In genomic region chr4:2489081-2489805, GRCh38 we compare ENCODE assay signal across 18 cellular contexts. TPM values are rescaled to one million over a fixed set of nuclear protein-coding genes. Genes with fewer than 3 reads are reported as not detected.
A peak's percentile ranks its signal among the peaks of the same experiment; 100 is the strongest.
DNase-seq lines count a peak whose midpoint lies in the region; ATAC-seq, FAIRE-seq and TF ChIP-seq lines count a peak whose summit lies in the region.
"Had no signal": no experiment of that assay in that cellular context is flagged by ENCODE, and none has a peak within 500 bp of the region (broad histone marks: within the 10 kb centered on the region; RNA-seq: fewer than 3 reads in every experiment).

No MANE protein-coding gene starts in this region.

- H3K27ac ChIP-seq in left ventricle myocardium inferior (replicated peaks) (peak overlapping the region; percentile 27), HepG2 (ENCODE audit: extremely low read length, insufficient read depth, low read length) (no peak overlapping the region)
- H3K27ac ChIP-seq: neutrophil, right atrium auricular region had no signal

- FAIRE-seq in HepG2 (lab: Jason Lieb, UNC) (no peak), RCC 7860 (lab: Jason Lieb, UNC) (no peak)
- FAIRE-seq: bronchial epithelial cell had no signal

- H3K27me3 Mint-ChIP-seq in activated naive CD8-positive, alpha-beta T cell treated with anti-CD3 and anti-CD28 coated beads for 36 hours: no peaks in the 10 kb centered on the region

- H3K4me1 Mint-ChIP-seq in activated naive CD8-positive, alpha-beta T cell treated with anti-CD3 and anti-CD28 coated beads for 36 hours: peaks cover 58% of the 10 kb centered on the region

- TF ChIP-seq CTCF in left ventricle myocardium inferior (IDR thresholded peaks at IDR 0.05; ENCODE audit: borderline replicate concordance) (no peak), HepG2 (CRISPR knock-in tag; IDR thresholded peaks at IDR 0.05) (no peak)

- no peak overlapping the region for H2AFZ ChIP-seq in HepG2 (ENCODE audit: low read length)

- TF ChIP-seq EP300 in HepG2 (IDR thresholded peaks at IDR 0.05; ENCODE audit: low read depth in 2 of 2, low read length in 2 of 2) (no peak), HepG2 (CRISPR knock-in tag; IDR thresholded peaks at IDR 0.05; ENCODE audit: borderline replicate concordance) (no peak)

- H3K79me2 ChIP-seq in HepG2 (ENCODE audit: insufficient read depth, low read length): peaks cover 80% of the 10 kb centered on the region

- POLR2A ChIA-PET in HepG2 (lab: Yijun Ruan, JAX): no interaction called here

- TF ChIP-seq RAD21 in HepG2 (CRISPR knock-in tag; IDR thresholded peaks at IDR 0.05): no peak

- DNase-seq in left ventricle myocardium inferior (no peak), Right ventricle myocardium superior (no peak), HepG2 (ENCODE audit: low spot score) (no peak), SKM-1 (lab: John Stamatoyannopoulos, UW; ENCODE audit: unreplicated experiment) (no peak), islet precursor cell (no peak), RCC 7860 (ENCODE audit: low spot score) (no peak)
- no peak for DNase-seq in activated naive CD8-positive, alpha-beta T cell treated with anti-CD3 and anti-CD28 coated beads for 36 hours
- DNase-seq: activated naive CD4-positive, alpha-beta T cell treated with Interleukin-2 at 50 U/mL for 16 hours; COR-L47; heart right ventricle; NCI-H1930; NCI-H446 treated with DMSO at 0.1 percent for 48 hours; SIG-M5 had no signal

- no peak overlapping the region for H3K4me2 ChIP-seq in HepG2 (ENCODE audit: low read depth, low read length)

- in situ Hi-C loops in HepG2 (cut with HindIII; ENCODE audit: extremely low pct_ligation_motif_present, low pct_unique_long_range_greater_than_20kb): no loop called here

- H4K20me1 ChIP-seq in HepG2 (ENCODE audit: insufficient read depth, low read length): peaks cover 35% of the 10 kb centered on the region

- H3K27me3 ChIP-seq in left ventricle myocardium inferior (ENCODE audit: low read depth) (no peaks in the 10 kb centered on the region), HepG2 (ENCODE audit: control insufficient read depth in 1 of 2, insufficient read depth in 2 of 2, low read length in 2 of 2) (no peaks in the 10 kb centered on the region)
- H3K27me3 ChIP-seq: heart right ventricle, neutrophil, right atrium auricular region had no signal

- intact Hi-C loops in left ventricle myocardium inferior (cut with micrococcal nuclease): no loop called here
- intact Hi-C loops in Right ventricle myocardium superior (cut with DNase I): no loop called here
- intact Hi-C loops in HepG2 (cut with micrococcal nuclease; ENCODE audit: unreplicated experiment): no loop called here

- H3K4me3 Mint-ChIP-seq in activated naive CD8-positive, alpha-beta T cell treated with anti-CD3 and anti-CD28 coated beads for 36 hours: no peak overlapping the region
- H3K4me3 Mint-ChIP-seq: mesothelial cell of epicardium had no signal

- H3K36me3 Mint-ChIP-seq in activated naive CD8-positive, alpha-beta T cell treated with anti-CD3 and anti-CD28 coated beads for 36 hours: peaks cover 40% of the 10 kb centered on the region

- H3K4me3 ChIP-seq in left ventricle myocardium inferior (no peak overlapping the region), HepG2 (replicated peaks in 1 of 3; ENCODE audit: insufficient read depth in 1 of 3, low read depth in 2 of 3, low read length in 3 of 3) (no peak overlapping the region)
- H3K4me3 ChIP-seq: heart right ventricle, right atrium auricular region had no signal

- no peak overlapping the region for H3K9ac ChIP-seq in HepG2 (ENCODE audit: insufficient read depth, low read depth, low read length)

- CTCF ChIA-PET in HepG2 (lab: Yijun Ruan, JAX; ENCODE audit: low intra/inter-chr PET ratio, low total read pairs): no interaction called here

- no peaks in the 10 kb centered on the region for H3K9me3 Mint-ChIP-seq in activated naive CD8-positive, alpha-beta T cell treated with anti-CD3 and anti-CD28 coated beads for 36 hours
- H3K9me3 Mint-ChIP-seq: mesothelial cell of epicardium had no signal

- no peak for TF ChIP-seq POLR2A in HepG2 (IDR thresholded peaks at IDR 0.05; ENCODE audit: insufficient read depth in 1 of 2, low read depth in 2 of 2, low read length in 2 of 2)

- H3K9me3 ChIP-seq in left ventricle myocardium inferior (replicated peaks): no peaks in the 10 kb centered on the region
- no peaks in the 10 kb centered on the region for H3K9me3 ChIP-seq in HepG2 (ENCODE audit: low read length)
- H3K9me3 ChIP-seq: heart right ventricle, neutrophil, right atrium auricular region had no signal

- no TSS peak for BruUV-seq in HepG2 (replicated peaks; lab: Mats Ljungman, UMichigan)

- H3K4me1 ChIP-seq in left ventricle myocardium inferior: peaks cover 90% of the 10 kb centered on the region
- H3K4me1 ChIP-seq in HepG2 (ENCODE audit: insufficient read depth, low read length): no peaks in the 10 kb centered on the region

- H3K36me3 ChIP-seq in left ventricle myocardium inferior: peaks cover 37% of the 10 kb centered on the region
- H3K36me3 ChIP-seq in HepG2 (replicated peaks in 1 of 2; ENCODE audit: control insufficient read depth in 1 of 2, insufficient read depth in 2 of 2, low read length in 2 of 2): peaks cover 14 to 50% of the 10 kb centered on the region in 2 experiments; a peak in 4 of 5 replicates

- ATAC-seq in Right ventricle myocardium superior (ENCODE audit: poor library complexity) (no peak), HepG2 (no peak), HG03432 (IDR thresholded peaks at IDR 0.05; ENCODE audit: unreplicated experiment) (no peak)

- peak overlapping the region; percentile 73 for H3K27ac Mint-ChIP-seq in activated naive CD8-positive, alpha-beta T cell treated with anti-CD3 and anti-CD28 coated beads for 36 hours
- H3K27ac Mint-ChIP-seq: mesothelial cell of epicardium had no signal

- WGBS in HepG2 (ENCODE audit: low lambda C conversion rate): 97% methylated on average over 19 of the region's 20 CpGs

TF ChIP-seq in HepG2, 621 proteins besides CTCF, POLR2A, EP300 and RAD21 (continues in another document):
- TF ChIP-seq ZNF292 (CRISPR knock-in tag; IDR thresholded peaks at IDR 0.05; ENCODE audit: borderline replicate concordance, low read depth): no peak
- no peak for TF ChIP-seq NFKBIZ (CRISPR knock-in tag; IDR thresholded peaks at IDR 0.05)
- no peak for TF ChIP-seq ZBTB20 (CRISPR knock-in tag; IDR thresholded peaks at IDR 0.05; ENCODE audit: borderline replicate concordance, low read depth)
- no peak for TF ChIP-seq ARNTL (CRISPR knock-in tag; IDR thresholded peaks at IDR 0.05)

RNA-seq across cellular contexts. Expression of gene RNF4, which starts 20.3 kb away (rescaled TPM):
- 26.0 TPM for total RNA-seq in left ventricle myocardium inferior
- total RNA-seq in Right ventricle myocardium superior: 22.3 TPM
- 10 to 100 TPM; 93.3 to 94.5 TPM for total RNA-seq in activated naive CD8-positive, alpha-beta T cell treated with anti-CD3 and anti-CD28 coated beads for 36 hours
- 38.1 and 46.7 TPM in 2 replicates for total RNA-seq in HepG2 (2016; rRNA removed; fragmentation: Illumina TruSeq; extraction: Trizol)
- 16.3 and 17.2 TPM in 2 replicates for total RNA-seq in HepG2 (2016; cell fraction: cytosol; rRNA removed; fragmentation: Illumina TruSeq; extraction: Trizol; ENCODE audit: low read depth)
- total RNA-seq in HepG2 (2016; cell fraction: insoluble cytoplasmic fraction; rRNA removed; fragmentation: Illumina TruSeq; extraction: Trizol): 36.0 and 47.6 TPM in 2 replicates
- total RNA-seq in HepG2 (2016; cell fraction: membrane; rRNA removed; fragmentation: Illumina TruSeq; extraction: Trizol): 24.2 and 25.2 TPM in 2 replicates
- 34.8 and 37.0 TPM in 2 replicates for total RNA-seq in HepG2 (2016; cell fraction: nucleus; rRNA removed; fragmentation: Illumina TruSeq; extraction: Trizol)
- polyA plus RNA-seq in HepG2 (2011; rRNA removed): 40.3 and 45.1 TPM in 2 replicates
- 34.5 and 42.3 TPM in 2 replicates for polyA plus RNA-seq in HepG2 (2011; cell fraction: cytosol; rRNA removed)
- 33.3 and 33.4 TPM in 2 replicates for polyA plus RNA-seq in HepG2 (2011; cell fraction: nucleus; rRNA removed)
- 27.9 and 28.2 TPM in 2 replicates for polyA plus RNA-seq in HepG2 (2012)
- polyA plus RNA-seq in HepG2 (2016; cell fraction: cytosol; fragmentation: Illumina TruSeq; extraction: Trizol; ENCODE audit: low read depth): 3.3 and 5.5 TPM in 2 replicates
- polyA plus RNA-seq in HepG2 (2016; cell fraction: insoluble cytoplasmic fraction; fragmentation: Illumina TruSeq; extraction: Trizol; ENCODE audit: low read depth): 45.3 and 46.1 TPM in 2 replicates
- polyA plus RNA-seq in HepG2 (2016; cell fraction: membrane; fragmentation: Illumina TruSeq; extraction: Trizol; ENCODE audit: low read depth): 12.0 and 14.1 TPM in 2 replicates
- 33.1 and 33.8 TPM in 2 replicates for polyA plus RNA-seq in HepG2 (2016; cell fraction: nucleus; fragmentation: Illumina TruSeq; extraction: Trizol; ENCODE audit: insufficient read depth, low read depth)
- polyA minus RNA-seq in HepG2 (2011; rRNA and poly(A)+ RNA removed; ENCODE audit: low replicate concordance): 65.3 and 74.2 TPM in 2 replicates
- polyA minus RNA-seq in HepG2 (2011; cell fraction: cytosol; rRNA and poly(A)+ RNA removed): 36.1 and 36.8 TPM in 2 replicates
- polyA minus RNA-seq in HepG2 (2011; cell fraction: nucleus; rRNA and poly(A)+ RNA removed): 55.2 and 60.3 TPM in 2 replicates

RNA-seq across cellular contexts. Expression of gene FAM193A, which starts 47.2 kb away (rescaled TPM):
- total RNA-seq in left ventricle myocardium inferior: 16.0 TPM
- total RNA-seq in Right ventricle myocardium superior: 14.5 TPM
- total RNA-seq in activated naive CD8-positive, alpha-beta T cell treated with anti-CD3 and anti-CD28 coated beads for 36 hours: 10 to 100 TPM; 18.9 TPM
- 7.2 and 8.7 TPM in 2 replicates for total RNA-seq in HepG2 (2016; rRNA removed; fragmentation: Illumina TruSeq; extraction: Trizol)
- total RNA-seq in HepG2 (2016; cell fraction: cytosol; rRNA removed; fragmentation: Illumina TruSeq; extraction: Trizol; ENCODE audit: low read depth): 10.0 and 11.2 TPM in 2 replicates
- total RNA-seq in HepG2 (2016; cell fraction: insoluble cytoplasmic fraction; rRNA removed; fragmentation: Illumina TruSeq; extraction: Trizol): 6.1 and 8.2 TPM in 2 replicates
- 9.2 and 9.9 TPM in 2 replicates for total RNA-seq in HepG2 (2016; cell fraction: membrane; rRNA removed; fragmentation: Illumina TruSeq; extraction: Trizol)
- 12.3 and 15.0 TPM in 2 replicates for total RNA-seq in HepG2 (2016; cell fraction: nucleus; rRNA removed; fragmentation: Illumina TruSeq; extraction: Trizol)
- 5.7 and 6.0 TPM in 2 replicates for polyA plus RNA-seq in HepG2 (2011; rRNA removed)
- polyA plus RNA-seq in HepG2 (2011; cell fraction: cytosol; rRNA removed): 3.9 and 4.1 TPM in 2 replicates
- polyA plus RNA-seq in HepG2 (2011; cell fraction: nucleus; rRNA removed): 19.7 and 23.8 TPM in 2 replicates
- polyA plus RNA-seq in HepG2 (2012): 10.7 and 11.2 TPM in 2 replicates
- polyA plus RNA-seq in HepG2 (2016; cell fraction: cytosol; fragmentation: Illumina TruSeq; extraction: Trizol; ENCODE audit: low read depth): 1.3 and 1.9 TPM in 2 replicates
- polyA plus RNA-seq in HepG2 (2016; cell fraction: insoluble cytoplasmic fraction; fragmentation: Illumina TruSeq; extraction: Trizol; ENCODE audit: low read depth): 6.5 and 8.6 TPM in 2 replicates
- polyA plus RNA-seq in HepG2 (2016; cell fraction: membrane; fragmentation: Illumina TruSeq; extraction: Trizol; ENCODE audit: low read depth): 3.8 and 4.2 TPM in 2 replicates
- polyA plus RNA-seq in HepG2 (2016; cell fraction: nucleus; fragmentation: Illumina TruSeq; extraction: Trizol; ENCODE audit: insufficient read depth, low read depth): 32.1 and 35.7 TPM in 2 replicates
- 12.2 and 18.8 TPM in 2 replicates for polyA minus RNA-seq in HepG2 (2011; rRNA and poly(A)+ RNA removed; ENCODE audit: low replicate concordance)
- 10.0 and 11.0 TPM in 2 replicates for polyA minus RNA-seq in HepG2 (2011; cell fraction: cytosol; rRNA and poly(A)+ RNA removed)
- polyA minus RNA-seq in HepG2 (2011; cell fraction: nucleus; rRNA and poly(A)+ RNA removed): 28.3 and 28.6 TPM in 2 replicates
